ENCODE assay signal across 20 cellular contexts in genomic region chr11:102464037-102464436, GRCh38. TPM values are rescaled to one million over a fixed set of nuclear protein-coding genes. Genes with fewer than 3 reads are reported as not detected.
DNase-seq lines count a peak whose midpoint lies in the region; ATAC-seq, FAIRE-seq and TF ChIP-seq lines count a peak whose summit lies in the region.
"Had no signal": no experiment of that assay in that cellular context is flagged by ENCODE, and none has a peak within 500 bp of the region (broad histone marks: within the 10 kb centered on the region; RNA-seq: fewer than 3 reads in every experiment).

No MANE protein-coding gene starts in this region.

- H3K9me3 Mint-ChIP-seq in WTC11 (no peaks in the 10 kb centered on the region), immature natural killer cell (no peaks in the 10 kb centered on the region)
- H3K9me3 Mint-ChIP-seq: CD14-positive monocyte, HFFc6 had no signal

- H3K9me2 ChIP-seq in OCI-LY7 (ENCODE audit: insufficient read depth, low read length): no peaks in the 10 kb centered on the region

- TF ChIP-seq POLR2A in HepG2 (IDR thresholded peaks at IDR 0.05; ENCODE audit: insufficient read depth in 1 of 2, low read depth in 2 of 2, low read length in 2 of 2) (no peak), right lobe of liver (IDR thresholded peaks at IDR 0.05) (no peak)

- in situ Hi-C loops in HepG2 (cut with HindIII; ENCODE audit: extremely low pct_ligation_motif_present, low pct_unique_long_range_greater_than_20kb): no loop called here

- 100% methylated on average over 6 of the region's 9 CpGs for WGBS in HepG2 (ENCODE audit: low lambda C conversion rate)
- 89% methylated on average over 7 of the region's 9 CpGs for WGBS in right lobe of liver (ENCODE audit: insufficient coverage, low coverage, low lambda C conversion rate, missing lambda C conversion rate)

- H3K9me3 ChIP-seq in HepG2 (ENCODE audit: low read length) (no peaks in the 10 kb centered on the region), right lobe of liver (no peaks in the 10 kb centered on the region), OCI-LY7 (ENCODE audit: low read length) (no peaks in the 10 kb centered on the region), osteoblast (ENCODE audit: low read depth, low read length) (no peaks in the 10 kb centered on the region), right atrium auricular region (no peaks in the 10 kb centered on the region)

- H3K4me1 Mint-ChIP-seq in WTC11: no peaks in the 10 kb centered on the region
- peaks cover 7 to 45% of the 10 kb centered on the region in 2 donors for H3K4me1 Mint-ChIP-seq in immature natural killer cell

- CTCF ChIA-PET in HepG2 (lab: Yijun Ruan, JAX; ENCODE audit: low intra/inter-chr PET ratio, low total read pairs) (no interaction called here), OCI-LY7 (lab: Charles Lee; ENCODE audit: unreplicated experiment) (no interaction called here), WTC11 (lab: Charles Lee) (interaction anchor here (0.7 to 2.5 kb wide), 2 partner anchors 58 to 73 kb away, joined by 3 to 8 read pairs; no protein-coding TSS in a partner anchor)

- H3K4me1 ChIP-seq in HepG2 (ENCODE audit: insufficient read depth, low read length): peaks cover 95% of the 10 kb centered on the region
- H3K4me1 ChIP-seq in right lobe of liver: peaks cover 0 to 34% (median 14%) of the 10 kb centered on the region in 4 donors
- H3K4me1 ChIP-seq in OCI-LY7 (ENCODE audit: insufficient read depth, low read length, poor library complexity, severe bottlenecking): peaks cover 50% of the 10 kb centered on the region
- peaks cover 8% of the 10 kb centered on the region for H3K4me1 ChIP-seq in osteoblast (ENCODE audit: insufficient read depth, low read length)
- no peaks in the 10 kb centered on the region for H3K4me1 ChIP-seq in right atrium auricular region

- ATAC-seq in HepG2 (no peak), right lobe of liver (no peak), WTC11 (no peak)

- POLR2A ChIA-PET in HepG2 (lab: Yijun Ruan, JAX) (no interaction called here), OCI-LY7 (lab: Charles Lee) (interaction anchor here (1.0 to 1.1 kb wide), 2 partner anchors 12 to 15 kb away, joined by 3 to 4 read pairs; no protein-coding TSS in a partner anchor), WTC11 (lab: Charles Lee) (no interaction called here)

- H3K27me3 Mint-ChIP-seq in WTC11 (ENCODE audit: low read depth) (no peaks in the 10 kb centered on the region), immature natural killer cell (ENCODE audit: low read depth in 3 of 3) (peaks cover 1 to 8% (median 2%) of the 10 kb centered on the region in 3 donors)

- H3K4me3 ChIP-seq in HepG2 (replicated peaks in 1 of 3; ENCODE audit: insufficient read depth in 1 of 3, low read depth in 2 of 3, low read length in 3 of 3) (no peak overlapping the region), right lobe of liver (no peak overlapping the region), OCI-LY7 (ENCODE audit: low read depth, low read length, poor library complexity, severe bottlenecking) (no peak overlapping the region), osteoblast (ENCODE audit: insufficient read depth, low read length) (no peak overlapping the region), right atrium auricular region (no peak overlapping the region)

- no peak for FAIRE-seq in HepG2 (lab: Jason Lieb, UNC)

- H3K36me3 ChIP-seq in HepG2 (replicated peaks in 1 of 2; ENCODE audit: control insufficient read depth in 1 of 2, insufficient read depth in 2 of 2, low read length in 2 of 2): no peaks in the 10 kb centered on the region
- H3K36me3 ChIP-seq in right lobe of liver: no peaks in the 10 kb centered on the region
- H3K36me3 ChIP-seq in OCI-LY7 (ENCODE audit: insufficient read depth, low read length): no peaks in the 10 kb centered on the region
- H3K36me3 ChIP-seq in osteoblast (ENCODE audit: insufficient read depth, low read length): no peaks in the 10 kb centered on the region
- no peaks in the 10 kb centered on the region for H3K36me3 ChIP-seq in right atrium auricular region

- H3K36me3 Mint-ChIP-seq in WTC11: no peaks in the 10 kb centered on the region
- no peaks in the 10 kb centered on the region for H3K36me3 Mint-ChIP-seq in immature natural killer cell
- H3K36me3 Mint-ChIP-seq: CD14-positive monocyte had no signal

- H3K27me3 ChIP-seq in HepG2 (ENCODE audit: control insufficient read depth in 1 of 2, insufficient read depth in 2 of 2, low read length in 2 of 2): no peaks in the 10 kb centered on the region
- no peaks in the 10 kb centered on the region for H3K27me3 ChIP-seq in right lobe of liver
- H3K27me3 ChIP-seq in osteoblast (ENCODE audit: insufficient read depth, low read length): no peaks in the 10 kb centered on the region
- no peaks in the 10 kb centered on the region for H3K27me3 ChIP-seq in right atrium auricular region

- no peak for TF ChIP-seq RAD21 in HepG2 (CRISPR knock-in tag; IDR thresholded peaks at IDR 0.05)

- TF ChIP-seq EP300 in HepG2 (IDR thresholded peaks at IDR 0.05; ENCODE audit: low read depth in 2 of 2, low read length in 2 of 2) (no peak), HepG2 (CRISPR knock-in tag; IDR thresholded peaks at IDR 0.05; ENCODE audit: borderline replicate concordance) (no peak)

- H3K79me2 ChIP-seq in HepG2 (ENCODE audit: insufficient read depth, low read length) (peaks cover 7% of the 10 kb centered on the region), OCI-LY7 (ENCODE audit: insufficient read depth, low read depth, low read length) (no peaks in the 10 kb centered on the region), osteoblast (ENCODE audit: insufficient read depth, low read length) (no peaks in the 10 kb centered on the region)

- intact Hi-C loops in HepG2 (cut with micrococcal nuclease; ENCODE audit: unreplicated experiment) (no loop called here), right lobe of liver (cut with DNase I) (no loop called here), OCI-LY7 (cut with micrococcal nuclease; ENCODE audit: unreplicated experiment) (no loop called here)

- TF ChIP-seq CTCF in HepG2 (CRISPR knock-in tag; IDR thresholded peaks at IDR 0.05) (no peak), right lobe of liver (IDR thresholded peaks at IDR 0.05) (no peak), OCI-LY7 (conservative IDR thresholded peaks at IDR 0.05; ENCODE audit: low read length) (no peak), osteoblast (IDR thresholded peaks at IDR 0.05; ENCODE audit: extremely low read depth, low read depth, low read length) (no peak), right atrium auricular region (IDR thresholded peaks at IDR 0.05) (no peak), WTC11 (IDR thresholded peaks at IDR 0.05) (no peak)

- H2AFZ ChIP-seq in HepG2 (ENCODE audit: low read length) (no peak overlapping the region), OCI-LY7 (ENCODE audit: low read length) (peak overlapping the region; percentile 89; the same call in 1 of the 2 replicates), osteoblast (ENCODE audit: low read length) (peak overlapping the region; percentile 38)

- H3K4me3 Mint-ChIP-seq in WTC11 (no peak overlapping the region), immature natural killer cell (no peak overlapping the region)
- H3K4me3 Mint-ChIP-seq: CD14-positive monocyte, HFFc6 had no signal

- H3K27ac ChIP-seq in HepG2 (ENCODE audit: extremely low read length, insufficient read depth, low read length) (no peak overlapping the region), right lobe of liver (no peak overlapping the region), OCI-LY7 (ENCODE audit: low read depth, low read length, poor library complexity, severe bottlenecking) (no peak overlapping the region), osteoblast (ENCODE audit: low read depth, low read length) (no peak overlapping the region), right atrium auricular region (no peak overlapping the region)
- H3K27ac ChIP-seq: KMS-11 had no signal

- BruUV-seq in HepG2 (replicated peaks; lab: Mats Ljungman, UMichigan) (no TSS peak), OCI-LY7 (replicated peaks; lab: Mats Ljungman, UMichigan) (no TSS peak)

- no peak overlapping the region for H3K27ac Mint-ChIP-seq in WTC11
- no peak overlapping the region for H3K27ac Mint-ChIP-seq in immature natural killer cell
- H3K27ac Mint-ChIP-seq: CD14-positive monocyte, HFFc6 had no signal

- H3K9ac ChIP-seq in HepG2 (ENCODE audit: insufficient read depth, low read depth, low read length): no peak overlapping the region
- H3K9ac ChIP-seq: KMS-11 had no signal

- no peaks in the 10 kb centered on the region for H4K20me1 ChIP-seq in HepG2 (ENCODE audit: insufficient read depth, low read length)
- no peaks in the 10 kb centered on the region for H4K20me1 ChIP-seq in OCI-LY7 (ENCODE audit: insufficient read depth, low read length)
- no peaks in the 10 kb centered on the region for H4K20me1 ChIP-seq in osteoblast (ENCODE audit: insufficient read depth, low read length)

- H3K4me2 ChIP-seq in HepG2 (ENCODE audit: low read depth, low read length) (no peak overlapping the region), OCI-LY7 (ENCODE audit: low read length) (no peak overlapping the region), osteoblast (ENCODE audit: insufficient read depth, low read length) (no peak overlapping the region)
- H3K4me2 ChIP-seq: KMS-11 had no signal

- DNase-seq in HepG2 (ENCODE audit: low spot score) (no peak), right lobe of liver (no peak), OCI-LY7 (ENCODE audit: low spot score) (no peak), osteoblast (ENCODE audit: insufficient read length, low spot score, missing footprints) (no peak), right atrium auricular region (ENCODE audit: low spot score) (no peak), WTC11 (ENCODE audit: low spot score) (no peak), immature natural killer cell (no peak)
- DNase-seq: DMS79, H7, HFFc6, MV-4-11, NCI-H1105 treated with DMSO at 0.1 percent for 48 hours, NCI-H2029 treated with DMSO at 0.1 percent for 48 hours, NCI-H2171, NCI-H345, NCI-H524 treated with DMSO at 0.1 percent for 48 hours, NCI-H82, Right ventricle myocardium superior had no signal

RNA-seq across cellular contexts. Expression of gene TMEM123, which starts 11.5 kb away (rescaled TPM):
- 265 and 365 TPM in 2 replicates for total RNA-seq in HepG2 (2016; rRNA removed; fragmentation: Illumina TruSeq; extraction: Trizol)
- 106 and 111 TPM in 2 replicates for total RNA-seq in HepG2 (2016; cell fraction: cytosol; rRNA removed; fragmentation: Illumina TruSeq; extraction: Trizol; ENCODE audit: low read depth)
- 253 and 367 TPM in 2 replicates for total RNA-seq in HepG2 (2016; cell fraction: insoluble cytoplasmic fraction; rRNA removed; fragmentation: Illumina TruSeq; extraction: Trizol)
- total RNA-seq in HepG2 (2016; cell fraction: membrane; rRNA removed; fragmentation: Illumina TruSeq; extraction: Trizol): 267 and 271 TPM in 2 replicates
- total RNA-seq in HepG2 (2016; cell fraction: nucleus; rRNA removed; fragmentation: Illumina TruSeq; extraction: Trizol): 271 and 302 TPM in 2 replicates
- 2,108 and 2,761 TPM in 2 replicates for polyA plus RNA-seq in HepG2 (2011; rRNA removed)
- polyA plus RNA-seq in HepG2 (2011; cell fraction: cytosol; rRNA removed): 1,026 and 1,553 TPM in 2 replicates
- 209 and 224 TPM in 2 replicates for polyA plus RNA-seq in HepG2 (2011; cell fraction: nucleus; rRNA removed)
- polyA plus RNA-seq in HepG2 (2012): 787 and 938 TPM in 2 replicates
- 159 and 182 TPM in 2 replicates for polyA plus RNA-seq in HepG2 (2016; cell fraction: cytosol; fragmentation: Illumina TruSeq; extraction: Trizol; ENCODE audit: low read depth)
- polyA plus RNA-seq in HepG2 (2016; cell fraction: insoluble cytoplasmic fraction; fragmentation: Illumina TruSeq; extraction: Trizol; ENCODE audit: low read depth): 316 and 330 TPM in 2 replicates
- polyA plus RNA-seq in HepG2 (2016; cell fraction: membrane; fragmentation: Illumina TruSeq; extraction: Trizol; ENCODE audit: low read depth): 230 and 256 TPM in 2 replicates
- polyA plus RNA-seq in HepG2 (2016; cell fraction: nucleus; fragmentation: Illumina TruSeq; extraction: Trizol; ENCODE audit: insufficient read depth, low read depth): 368 and 391 TPM in 2 replicates
- polyA minus RNA-seq in HepG2 (2011; rRNA and poly(A)+ RNA removed; ENCODE audit: low replicate concordance): 117 and 454 TPM in 2 replicates
- 1,086 and 1,277 TPM in 2 replicates for polyA minus RNA-seq in HepG2 (2011; cell fraction: cytosol; rRNA and poly(A)+ RNA removed)
- 441 and 760 TPM in 2 replicates for polyA minus RNA-seq in HepG2 (2011; cell fraction: nucleus; rRNA and poly(A)+ RNA removed)
- 100 to 1,000 TPM; 173 to 557 (median 229) TPM for total RNA-seq in right lobe of liver
- total RNA-seq in OCI-LY7 (2014; rRNA removed; shearing (Covaris generic)): 83.3 and 127 TPM in 2 replicates
- 232 and 261 TPM in 2 replicates for total RNA-seq in OCI-LY7 (2022)
- total RNA-seq in osteoblast: 89.3 and 91.9 TPM in 2 replicates
- 10 to 100 TPM; 72.8 to 80.7 TPM for total RNA-seq in right atrium auricular region
- 102 to 116 TPM (median 114 TPM) in 3 replicates for total RNA-seq in WTC11 (2021)
- polyA plus RNA-seq in immature natural killer cell: 100 to 1,000 TPM; 288 to 309 (median 289) TPM
